In genomic region chr9:19156026-19156474, GRCh38 we compare ENCODE assay signal across 1 cellular context.
TF ChIP-seq lines count a peak whose summit lies in the region.

No MANE protein-coding gene starts in this region.

TF ChIP-seq in K562, 482 proteins besides CTCF, POLR2A, EP300 and RAD21:
- TF ChIP-seq TEAD4 (IDR thresholded peaks at IDR 0.05; ENCODE audit: low read length) = no peak
- no peak for TF ChIP-seq TEAD4 (CRISPR knock-in tag; IDR thresholded peaks at IDR 0.05; ENCODE audit: borderline replicate concordance)
- TF ChIP-seq ZSCAN32 (CRISPR knock-in tag; IDR thresholded peaks at IDR 0.05) = no peak
- 0 out of 2 replicates have a peak, but pooled peaks have one; percentile 11 for TF ChIP-seq CBFA2T3 (IDR thresholded peaks at IDR 0.05)
- no peak for TF ChIP-seq ZNF395 (CRISPR knock-in tag; IDR thresholded peaks at IDR 0.05)
- no peak for TF ChIP-seq MECOM (CRISPR knock-in tag; IDR thresholded peaks at IDR 0.05)
- TF ChIP-seq KLF1 (tag; IDR thresholded peaks at IDR 0.05) = no peak
- TF ChIP-seq SLC30A9 (CRISPR knock-in tag; IDR thresholded peaks at IDR 0.05) = no peak
- TF ChIP-seq NR0B1 (IDR thresholded peaks at IDR 0.05; ENCODE audit: partially characterized antibody) = no peak
